In the genomic region with DNA sequence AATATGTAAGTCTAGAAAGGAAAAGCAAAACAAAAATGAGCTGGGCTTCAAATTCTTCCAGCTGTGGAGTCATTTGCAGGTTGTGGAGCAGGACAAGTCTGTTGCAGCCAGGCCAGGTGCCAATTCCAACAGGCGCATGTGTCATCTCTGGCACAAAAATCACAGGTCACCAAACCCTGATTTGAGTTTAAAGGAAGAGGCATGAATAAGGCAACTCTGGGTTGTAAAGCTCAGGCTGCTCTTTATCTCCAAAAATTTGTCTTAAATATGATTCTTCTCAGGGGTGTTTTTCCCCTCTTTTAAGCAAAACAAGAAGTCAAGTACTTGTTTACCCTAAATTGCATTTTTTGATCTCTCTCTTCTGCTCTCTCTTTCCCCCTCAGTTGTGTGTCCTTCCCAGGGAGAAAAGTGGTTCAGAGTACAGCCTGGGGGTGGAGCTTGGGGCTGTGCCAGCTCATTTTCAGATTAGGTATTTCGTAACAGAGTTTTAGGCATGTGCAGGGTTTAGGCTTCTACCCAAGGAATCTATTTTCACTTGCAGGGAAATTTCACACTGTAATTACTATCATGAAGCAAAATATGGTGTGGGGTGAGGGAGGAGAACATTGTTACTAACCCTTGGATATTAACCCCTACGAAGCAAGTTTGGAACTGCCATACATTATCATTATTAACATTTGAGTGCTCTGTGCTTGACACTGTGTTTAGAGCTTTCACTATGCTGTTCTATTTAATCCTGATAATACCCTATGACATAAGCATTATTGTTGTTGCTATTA, we compare ENCODE assay signal across 1 cellular context.
TF ChIP-seq lines count a peak whose summit lies in the region.

No MANE protein-coding gene starts in this region.

TF ChIP-seq in HepG2, 621 proteins besides CTCF, POLR2A, EP300 and RAD21 (continued from another document and continues in another):
- TF ChIP-seq, protein P1, sequence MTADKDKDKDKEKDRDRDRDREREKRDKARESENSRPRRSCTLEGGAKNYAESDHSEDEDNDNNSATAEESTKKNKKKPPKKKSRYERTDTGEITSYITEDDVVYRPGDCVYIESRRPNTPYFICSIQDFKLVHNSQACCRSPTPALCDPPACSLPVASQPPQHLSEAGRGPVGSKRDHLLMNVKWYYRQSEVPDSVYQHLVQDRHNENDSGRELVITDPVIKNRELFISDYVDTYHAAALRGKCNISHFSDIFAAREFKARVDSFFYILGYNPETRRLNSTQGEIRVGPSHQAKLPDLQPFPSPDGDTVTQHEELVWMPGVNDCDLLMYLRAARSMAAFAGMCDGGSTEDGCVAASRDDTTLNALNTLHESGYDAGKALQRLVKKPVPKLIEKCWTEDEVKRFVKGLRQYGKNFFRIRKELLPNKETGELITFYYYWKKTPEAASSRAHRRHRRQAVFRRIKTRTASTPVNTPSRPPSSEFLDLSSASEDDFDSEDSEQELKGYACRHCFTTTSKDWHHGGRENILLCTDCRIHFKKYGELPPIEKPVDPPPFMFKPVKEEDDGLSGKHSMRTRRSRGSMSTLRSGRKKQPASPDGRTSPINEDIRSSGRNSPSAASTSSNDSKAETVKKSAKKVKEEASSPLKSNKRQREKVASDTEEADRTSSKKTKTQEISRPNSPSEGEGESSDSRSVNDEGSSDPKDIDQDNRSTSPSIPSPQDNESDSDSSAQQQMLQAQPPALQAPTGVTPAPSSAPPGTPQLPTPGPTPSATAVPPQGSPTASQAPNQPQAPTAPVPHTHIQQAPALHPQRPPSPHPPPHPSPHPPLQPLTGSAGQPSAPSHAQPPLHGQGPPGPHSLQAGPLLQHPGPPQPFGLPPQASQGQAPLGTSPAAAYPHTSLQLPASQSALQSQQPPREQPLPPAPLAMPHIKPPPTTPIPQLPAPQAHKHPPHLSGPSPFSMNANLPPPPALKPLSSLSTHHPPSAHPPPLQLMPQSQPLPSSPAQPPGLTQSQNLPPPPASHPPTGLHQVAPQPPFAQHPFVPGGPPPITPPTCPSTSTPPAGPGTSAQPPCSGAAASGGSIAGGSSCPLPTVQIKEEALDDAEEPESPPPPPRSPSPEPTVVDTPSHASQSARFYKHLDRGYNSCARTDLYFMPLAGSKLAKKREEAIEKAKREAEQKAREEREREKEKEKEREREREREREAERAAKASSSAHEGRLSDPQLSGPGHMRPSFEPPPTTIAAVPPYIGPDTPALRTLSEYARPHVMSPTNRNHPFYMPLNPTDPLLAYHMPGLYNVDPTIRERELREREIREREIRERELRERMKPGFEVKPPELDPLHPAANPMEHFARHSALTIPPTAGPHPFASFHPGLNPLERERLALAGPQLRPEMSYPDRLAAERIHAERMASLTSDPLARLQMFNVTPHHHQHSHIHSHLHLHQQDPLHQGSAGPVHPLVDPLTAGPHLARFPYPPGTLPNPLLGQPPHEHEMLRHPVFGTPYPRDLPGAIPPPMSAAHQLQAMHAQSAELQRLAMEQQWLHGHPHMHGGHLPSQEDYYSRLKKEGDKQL (CRISPR knock-in tag; IDR thresholded peaks at IDR 0.05; ENCODE audit: low read depth) = no peak
- TF ChIP-seq CREM (IDR thresholded peaks at IDR 0.05) (peak; percentile 25; the same call in 1 of the 2 replicates), CREM (CRISPR knock-in tag; IDR thresholded peaks at IDR 0.05) (no peak), SKI (IDR thresholded peaks at IDR 0.05; ENCODE audit: partially characterized antibody) (no peak), ZSCAN12 (CRISPR knock-in tag; IDR thresholded peaks at IDR 0.05) (no peak), ZNF33A (CRISPR knock-in tag; IDR thresholded peaks at IDR 0.05; ENCODE audit: borderline replicate concordance) (no peak), MTERF4 (CRISPR knock-in tag; IDR thresholded peaks at IDR 0.05) (no peak), ISL2 (CRISPR knock-in tag; IDR thresholded peaks at IDR 0.05) (peak; percentile 82; the same call in 1 of the 2 replicates), ZNF615 (CRISPR knock-in tag; IDR thresholded peaks at IDR 0.05; ENCODE audit: borderline replicate concordance) (no peak), AGO1 (IDR thresholded peaks at IDR 0.05; ENCODE audit: low read depth, low read length, poor library complexity, severe bottlenecking) (no peak), ELF4 (CRISPR knock-in tag; IDR thresholded peaks at IDR 0.05; ENCODE audit: borderline replicate concordance) (peak; percentile 59; the same call in 1 of the 2 replicates), ADNP (CRISPR knock-in tag; IDR thresholded peaks at IDR 0.05) (no peak), TBX2 (CRISPR knock-in tag; IDR thresholded peaks at IDR 0.05; ENCODE audit: borderline replicate concordance) (peak; percentile 92), MTF2 (CRISPR knock-in tag; IDR thresholded peaks at IDR 0.05; ENCODE audit: borderline replicate concordance) (no peak), ZNF274 (CRISPR knock-in tag; IDR thresholded peaks at IDR 0.05) (no peak), ZNF747 (CRISPR knock-in tag; IDR thresholded peaks at IDR 0.05; ENCODE audit: borderline replicate concordance) (peak; percentile 67; the same call in 1 of the 2 replicates), RFXAP (CRISPR knock-in tag; IDR thresholded peaks at IDR 0.05; ENCODE audit: borderline replicate concordance) (no peak), ZNF264 (CRISPR knock-in tag; IDR thresholded peaks at IDR 0.05) (no peak), ZNF691 (CRISPR knock-in tag; IDR thresholded peaks at IDR 0.05; ENCODE audit: borderline replicate concordance, low read depth) (no peak), ZNF790 (CRISPR knock-in tag; IDR thresholded peaks at IDR 0.05; ENCODE audit: borderline replicate concordance) (no peak), AKAP8 (CRISPR knock-in tag; IDR thresholded peaks at IDR 0.05) (no peak), ZNF333 (CRISPR knock-in tag; IDR thresholded peaks at IDR 0.05; ENCODE audit: borderline replicate concordance) (no peak), KAT2B (IDR thresholded peaks at IDR 0.05; ENCODE audit: borderline replicate concordance, low read depth, low read length) (no peak), ZNF597 (CRISPR knock-in tag; IDR thresholded peaks at IDR 0.05) (no peak), HCFC1 (IDR thresholded peaks at IDR 0.05; ENCODE audit: low read depth, low read length) (no peak), SAFB2 (CRISPR knock-in tag; IDR thresholded peaks at IDR 0.05; ENCODE audit: borderline replicate concordance, low read depth) (0 out of 2 replicates have a peak, but pooled peaks have one; percentile 25), ZNF414 (CRISPR knock-in tag; IDR thresholded peaks at IDR 0.05) (peak; percentile 78; the same call in 1 of the 2 replicates), ZNF543 (CRISPR knock-in tag; IDR thresholded peaks at IDR 0.05) (0 out of 2 replicates have a peak, but pooled peaks have one; percentile 35), SIX4 (CRISPR knock-in tag; IDR thresholded peaks at IDR 0.05) (peak; percentile 51; the same call in 1 of the 2 replicates), CBX1 (IDR thresholded peaks at IDR 0.05; ENCODE audit: low read depth) (no peak), ETV6 (CRISPR knock-in tag; conservative IDR thresholded peaks at IDR 0.05) (peak; percentile 70; the same call in 1 of the 2 replicates), ZSCAN25 (CRISPR knock-in tag; IDR thresholded peaks at IDR 0.05) (peak; percentile 28; the same call in 1 of the 2 replicates), ZNF781 (CRISPR knock-in tag; IDR thresholded peaks at IDR 0.05; ENCODE audit: borderline replicate concordance, not compliant biosample characterization) (peak; percentile 47), AGO2 (optimal IDR thresholded peaks at IDR 0.05; ENCODE audit: low read depth, low read length) (no peak), KAT8 (CRISPR knock-in tag; IDR thresholded peaks at IDR 0.05) (no peak; the same call in 1 of the 2 replicates), ZNF777 (CRISPR knock-in tag; IDR thresholded peaks at IDR 0.05) (no peak), ZNF569 (CRISPR knock-in tag; IDR thresholded peaks at IDR 0.05; ENCODE audit: borderline replicate concordance) (no peak; the same call in 1 of the 2 replicates), ZFP37 (CRISPR knock-in tag; IDR thresholded peaks at IDR 0.05; ENCODE audit: borderline replicate concordance) (no peak), ETV5 (CRISPR knock-in tag; IDR thresholded peaks at IDR 0.05; ENCODE audit: borderline replicate concordance) (no peak)
- TF ChIP-seq, protein P2, sequence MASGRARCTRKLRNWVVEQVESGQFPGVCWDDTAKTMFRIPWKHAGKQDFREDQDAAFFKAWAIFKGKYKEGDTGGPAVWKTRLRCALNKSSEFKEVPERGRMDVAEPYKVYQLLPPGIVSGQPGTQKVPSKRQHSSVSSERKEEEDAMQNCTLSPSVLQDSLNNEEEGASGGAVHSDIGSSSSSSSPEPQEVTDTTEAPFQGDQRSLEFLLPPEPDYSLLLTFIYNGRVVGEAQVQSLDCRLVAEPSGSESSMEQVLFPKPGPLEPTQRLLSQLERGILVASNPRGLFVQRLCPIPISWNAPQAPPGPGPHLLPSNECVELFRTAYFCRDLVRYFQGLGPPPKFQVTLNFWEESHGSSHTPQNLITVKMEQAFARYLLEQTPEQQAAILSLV (CRISPR knock-in tag; IDR thresholded peaks at IDR 0.05; ENCODE audit: borderline replicate concordance) = no peak
- TF ChIP-seq, protein P3, sequence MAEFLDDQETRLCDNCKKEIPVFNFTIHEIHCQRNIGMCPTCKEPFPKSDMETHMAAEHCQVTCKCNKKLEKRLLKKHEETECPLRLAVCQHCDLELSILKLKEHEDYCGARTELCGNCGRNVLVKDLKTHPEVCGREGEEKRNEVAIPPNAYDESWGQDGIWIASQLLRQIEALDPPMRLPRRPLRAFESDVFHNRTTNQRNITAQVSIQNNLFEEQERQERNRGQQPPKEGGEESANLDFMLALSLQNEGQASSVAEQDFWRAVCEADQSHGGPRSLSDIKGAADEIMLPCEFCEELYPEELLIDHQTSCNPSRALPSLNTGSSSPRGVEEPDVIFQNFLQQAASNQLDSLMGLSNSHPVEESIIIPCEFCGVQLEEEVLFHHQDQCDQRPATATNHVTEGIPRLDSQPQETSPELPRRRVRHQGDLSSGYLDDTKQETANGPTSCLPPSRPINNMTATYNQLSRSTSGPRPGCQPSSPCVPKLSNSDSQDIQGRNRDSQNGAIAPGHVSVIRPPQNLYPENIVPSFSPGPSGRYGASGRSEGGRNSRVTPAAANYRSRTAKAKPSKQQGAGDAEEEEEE (CRISPR knock-in tag; IDR thresholded peaks at IDR 0.05; ENCODE audit: borderline replicate concordance) = no peak
- TF ChIP-seq, protein P4, sequence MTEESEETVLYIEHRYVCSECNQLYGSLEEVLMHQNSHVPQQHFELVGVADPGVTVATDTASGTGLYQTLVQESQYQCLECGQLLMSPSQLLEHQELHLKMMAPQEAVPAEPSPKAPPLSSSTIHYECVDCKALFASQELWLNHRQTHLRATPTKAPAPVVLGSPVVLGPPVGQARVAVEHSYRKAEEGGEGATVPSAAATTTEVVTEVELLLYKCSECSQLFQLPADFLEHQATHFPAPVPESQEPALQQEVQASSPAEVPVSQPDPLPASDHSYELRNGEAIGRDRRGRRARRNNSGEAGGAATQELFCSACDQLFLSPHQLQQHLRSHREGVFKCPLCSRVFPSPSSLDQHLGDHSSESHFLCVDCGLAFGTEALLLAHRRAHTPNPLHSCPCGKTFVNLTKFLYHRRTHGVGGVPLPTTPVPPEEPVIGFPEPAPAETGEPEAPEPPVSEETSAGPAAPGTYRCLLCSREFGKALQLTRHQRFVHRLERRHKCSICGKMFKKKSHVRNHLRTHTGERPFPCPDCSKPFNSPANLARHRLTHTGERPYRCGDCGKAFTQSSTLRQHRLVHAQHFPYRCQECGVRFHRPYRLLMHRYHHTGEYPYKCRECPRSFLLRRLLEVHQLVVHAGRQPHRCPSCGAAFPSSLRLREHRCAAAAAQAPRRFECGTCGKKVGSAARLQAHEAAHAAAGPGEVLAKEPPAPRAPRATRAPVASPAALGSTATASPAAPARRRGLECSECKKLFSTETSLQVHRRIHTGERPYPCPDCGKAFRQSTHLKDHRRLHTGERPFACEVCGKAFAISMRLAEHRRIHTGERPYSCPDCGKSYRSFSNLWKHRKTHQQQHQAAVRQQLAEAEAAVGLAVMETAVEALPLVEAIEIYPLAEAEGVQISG (CRISPR knock-in tag; IDR thresholded peaks at IDR 0.05) = peak; percentile 61; the same call in 1 of the 2 replicates
- TF ChIP-seq, protein P5, sequence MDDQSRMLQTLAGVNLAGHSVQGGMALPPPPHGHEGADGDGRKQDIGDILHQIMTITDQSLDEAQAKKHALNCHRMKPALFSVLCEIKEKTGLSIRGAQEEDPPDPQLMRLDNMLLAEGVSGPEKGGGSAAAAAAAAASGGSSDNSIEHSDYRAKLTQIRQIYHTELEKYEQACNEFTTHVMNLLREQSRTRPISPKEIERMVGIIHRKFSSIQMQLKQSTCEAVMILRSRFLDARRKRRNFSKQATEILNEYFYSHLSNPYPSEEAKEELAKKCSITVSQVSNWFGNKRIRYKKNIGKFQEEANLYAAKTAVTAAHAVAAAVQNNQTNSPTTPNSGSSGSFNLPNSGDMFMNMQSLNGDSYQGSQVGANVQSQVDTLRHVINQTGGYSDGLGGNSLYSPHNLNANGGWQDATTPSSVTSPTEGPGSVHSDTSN (CRISPR knock-in tag; IDR thresholded peaks at IDR 0.05; ENCODE audit: borderline replicate concordance) = no peak
- TF ChIP-seq, protein P6, sequence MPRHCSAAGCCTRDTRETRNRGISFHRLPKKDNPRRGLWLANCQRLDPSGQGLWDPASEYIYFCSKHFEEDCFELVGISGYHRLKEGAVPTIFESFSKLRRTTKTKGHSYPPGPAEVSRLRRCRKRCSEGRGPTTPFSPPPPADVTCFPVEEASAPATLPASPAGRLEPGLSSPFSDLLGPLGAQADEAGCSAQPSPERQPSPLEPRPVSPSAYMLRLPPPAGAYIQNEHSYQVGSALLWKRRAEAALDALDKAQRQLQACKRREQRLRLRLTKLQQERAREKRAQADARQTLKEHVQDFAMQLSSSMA (CRISPR knock-in tag; IDR thresholded peaks at IDR 0.05) = no peak
